32 cellular contexts compared by ENCODE assay signal in the genomic region with DNA sequence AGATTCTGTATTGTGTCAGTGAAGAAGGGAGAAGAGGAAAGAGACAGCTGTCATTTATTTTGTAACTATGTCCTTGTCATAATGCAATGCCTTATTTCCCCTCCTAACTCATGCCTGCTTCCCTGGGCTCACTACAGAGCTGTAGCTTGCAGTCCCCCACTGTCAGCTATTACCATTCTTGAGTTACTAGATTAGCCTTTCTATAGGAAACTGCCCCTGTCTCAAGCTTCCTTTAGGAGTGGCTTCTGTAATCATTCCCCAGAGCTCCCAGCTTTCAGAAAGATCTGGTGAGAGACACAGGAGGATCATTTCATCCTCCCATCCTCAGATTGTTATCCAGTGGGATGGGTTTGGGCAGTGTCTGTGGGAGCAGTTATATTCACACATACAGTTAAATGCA. TPM values are rescaled to one million over a fixed set of nuclear protein-coding genes. Genes with fewer than 3 reads are reported as not detected.
DNase-seq lines count a peak whose midpoint lies in the region; ATAC-seq, FAIRE-seq and TF ChIP-seq lines count a peak whose summit lies in the region.
"Had no signal": no experiment of that assay in that cellular context is flagged by ENCODE, and none has a peak within 500 bp of the region (broad histone marks: within the 10 kb centered on the region; RNA-seq: fewer than 3 reads in every experiment).

No MANE protein-coding gene starts in this region.

- no peak overlapping the region for H4K5ac ChIP-seq in H1 (ENCODE audit: insufficient read length, low read depth, low read length)
- no peak overlapping the region for H4K5ac ChIP-seq in mesendoderm (ENCODE audit: low read length)

- H2BK5ac ChIP-seq in H1 (ENCODE audit: low read depth, low read length) (no peak overlapping the region), mesendoderm (ENCODE audit: low read length) (no peak overlapping the region)

- H3K18ac ChIP-seq in H1 (ENCODE audit: extremely low read depth, low read length), result no peak overlapping the region
- H3K18ac ChIP-seq in mesendoderm (ENCODE audit: low read length), result no peak overlapping the region

- ATAC-seq in activated T-cell treated with anti-CD3 and anti-CD28 coated beads, Interleukin-2, amount 50 U/mL, for 72 hours (replicated peaks in 1 of 2), result no peak
- ATAC-seq in psoas muscle (no peak), HG03135 (IDR thresholded peaks at IDR 0.05; ENCODE audit: unreplicated experiment) (no peak)
- ATAC-seq: A549, GM12878, HCT116, PC-3, Right ventricle myocardium inferior, T-cell had no signal

- no peak for TF ChIP-seq CTCF in PC-9 (conservative IDR thresholded peaks at IDR 0.05)
- TF ChIP-seq CTCF in H1 (IDR thresholded peaks at IDR 0.05; ENCODE audit: control extremely low read depth in 1 of 3, insufficient read depth in 1 of 3, low read depth in 1 of 3, low read length in 3 of 3), result no peak
- TF ChIP-seq CTCF in psoas muscle (IDR thresholded peaks at IDR 0.05), result no peak
- TF ChIP-seq CTCF in vagina (IDR thresholded peaks at IDR 0.05), result no peak

- peaks cover 19% of the 10 kb centered on the region for H3K4me1 Mint-ChIP-seq in activated T-cell treated with anti-CD3 and anti-CD28 coated beads, Interleukin-2, amount 50 U/mL, for 72 hours (ENCODE audit: low read depth)
- H3K4me1 Mint-ChIP-seq: CD4-positive, alpha-beta memory T cell; T-cell had no signal

- TF ChIP-seq EP300 in H1 (IDR thresholded peaks at IDR 0.05; ENCODE audit: borderline replicate concordance in 1 of 2, low read depth in 2 of 2, low read length in 2 of 2), result no peak

- H3K79me2 ChIP-seq in PC-9 (ENCODE audit: low read depth) (no peaks in the 10 kb centered on the region), H1 (ENCODE audit: control insufficient read depth in 1 of 2, insufficient read depth in 2 of 2, low read length in 2 of 2) (no peaks in the 10 kb centered on the region), mesendoderm (ENCODE audit: control insufficient read depth, insufficient read depth, low read length) (no peaks in the 10 kb centered on the region)

- H4K8ac ChIP-seq in H1 (ENCODE audit: extremely low read depth, insufficient read depth, low read length) (no peak overlapping the region), mesendoderm (ENCODE audit: low read depth, low read length) (no peak overlapping the region)

- no peak overlapping the region for H3K14ac ChIP-seq in H1 (ENCODE audit: insufficient read length)

- H3K9ac ChIP-seq in H1 (replicated peaks in 1 of 4; ENCODE audit: extremely low read depth in 1 of 4, low read depth in 3 of 4, low read length in 3 of 4) (no peak overlapping the region), mesendoderm (ENCODE audit: low read length) (no peak overlapping the region)
- H3K9ac ChIP-seq: GM23248, KMS-11 had no signal

- CTCF ChIA-PET in PC-9 (lab: Charles Lee) (interaction anchor here (0.5 to 5.3 kb wide), 3 partner anchors 66 to 102 kb away, joined by 3 to 29 read pairs (median 3); no protein-coding TSS in a partner anchor), H1 (lab: Charles Lee; ENCODE audit: partially characterized antibody) (interaction anchor here (0.8 to 7.8 kb wide), 18 partner anchors 8 to 541 kb away, joined by 3 to 87 read pairs (median 7); a partner anchor contains a TSS)

- no peaks in the 10 kb centered on the region for H3K79me1 ChIP-seq in H1 (ENCODE audit: low read depth, low read length)
- no peaks in the 10 kb centered on the region for H3K79me1 ChIP-seq in mesendoderm (ENCODE audit: low read length)

- no peak overlapping the region for H3K4me3 Mint-ChIP-seq in activated T-cell treated with anti-CD3 and anti-CD28 coated beads, Interleukin-2, amount 50 U/mL, for 72 hours
- H3K4me3 Mint-ChIP-seq: CD4-positive, alpha-beta memory T cell; T-cell had no signal

- no peak overlapping the region for H2BK120ac ChIP-seq in H1 (replicated peaks; ENCODE audit: low read depth, low read length)
- no peak overlapping the region for H2BK120ac ChIP-seq in mesendoderm (ENCODE audit: low read depth, low read length)

- H3K27me3 ChIP-seq in PC-9 (ENCODE audit: insufficient read depth, low read depth) (no peaks in the 10 kb centered on the region), H1 (replicated peaks in 1 of 4; ENCODE audit: control insufficient read depth in 3 of 4, extremely low read depth in 1 of 4, insufficient read depth in 3 of 4, low read length in 3 of 4) (no peaks in the 10 kb centered on the region), psoas muscle (ENCODE audit: insufficient read depth in 3 of 3, low read length in 2 of 3) (no peaks in the 10 kb centered on the region), mesendoderm (ENCODE audit: insufficient read depth, low read length, poor library complexity) (no peaks in the 10 kb centered on the region), vagina (no peaks in the 10 kb centered on the region)
- H3K27me3 ChIP-seq: SJCRH30 had no signal

- H2BK20ac ChIP-seq in H1 (ENCODE audit: low read length), result no peak overlapping the region

- BruUV-seq in PC-9 (replicated peaks; lab: Mats Ljungman, UMichigan), result no TSS peak

- intact Hi-C loops in PC-9 (cut with micrococcal nuclease; ENCODE audit: unreplicated experiment) (no loop called here), psoas muscle (cut with DNase I) (loop anchor here in 1 of 2 donors (10.0 kb wide), 1 partner anchor 255 kb away; no protein-coding TSS in a partner anchor), vagina (cut with DNase I) (loop anchor here (5.0 to 10.0 kb wide), 3 partner anchors 105 to 253 kb away; no protein-coding TSS in a partner anchor)

- H3K4me1 ChIP-seq in PC-9 (replicated peaks; ENCODE audit: insufficient read depth) (peaks cover 45% of the 10 kb centered on the region), H1 (replicated peaks in 1 of 4; ENCODE audit: control insufficient read depth in 3 of 4, insufficient read depth in 4 of 4, low read length in 3 of 4) (peaks cover 0 to 8% (median 6%) of the 10 kb centered on the region in 4 experiments; a peak in 4 of 7 replicates), psoas muscle (peaks cover 23% of the 10 kb centered on the region), mesendoderm (ENCODE audit: control insufficient read depth, low read depth, low read length) (no peaks in the 10 kb centered on the region), vagina (no peaks in the 10 kb centered on the region)

- no peaks in the 10 kb centered on the region for H3K9me2 ChIP-seq in PC-9 (ENCODE audit: insufficient read depth)

- H3K4me2 ChIP-seq in PC-9, result no peak overlapping the region
- peak overlapping the region; percentile 6 to 44; a peak in 2 of 4 replicates for H3K4me2 ChIP-seq in H1 (ENCODE audit: insufficient read depth in 1 of 2, low read depth in 2 of 2, low read length in 2 of 2)
- H3K4me2 ChIP-seq in mesendoderm (ENCODE audit: low read length), result no peak overlapping the region
- H3K4me2 ChIP-seq: A549, KMS-11 had no signal

- no peak overlapping the region for H4K91ac ChIP-seq in H1 (replicated peaks; ENCODE audit: insufficient read length, low read length)

- no peak overlapping the region for H2BK12ac ChIP-seq in H1 (ENCODE audit: low read depth, low read length)

- no peaks in the 10 kb centered on the region for H3K27me3 Mint-ChIP-seq in activated T-cell treated with anti-CD3 and anti-CD28 coated beads, Interleukin-2, amount 50 U/mL, for 72 hours (ENCODE audit: low read depth)
- H3K27me3 Mint-ChIP-seq: CD4-positive, alpha-beta memory T cell; T-cell had no signal

- H4K20me1 ChIP-seq in PC-9 (ENCODE audit: insufficient read depth), result no peaks in the 10 kb centered on the region
- H4K20me1 ChIP-seq in H1 (replicated peaks in 1 of 2; ENCODE audit: control insufficient read depth in 1 of 2, insufficient read depth in 2 of 2, low read length in 2 of 2), result no peaks in the 10 kb centered on the region

- H2AK5ac ChIP-seq in H1 (ENCODE audit: low read depth, low read length), result no peak overlapping the region
- H2AK5ac ChIP-seq in mesendoderm (ENCODE audit: low read length), result no peak overlapping the region

- H3K9me3 ChIP-seq in PC-9 (ENCODE audit: insufficient read depth, low read depth) (no peaks in the 10 kb centered on the region), H1 (ENCODE audit: insufficient read depth in 2 of 2, low read depth in 1 of 2, low read length in 1 of 2) (no peaks in the 10 kb centered on the region), psoas muscle (no peaks in the 10 kb centered on the region), vagina (no peaks in the 10 kb centered on the region)
- H3K9me3 ChIP-seq: A549 had no signal

- H3K23ac ChIP-seq in H1 (ENCODE audit: insufficient read length) (no peak overlapping the region), mesendoderm (ENCODE audit: low read length) (no peak overlapping the region)

- no peak overlapping the region for H3K56ac ChIP-seq in H1 (replicated peaks; ENCODE audit: insufficient read length, low read depth, low read length)
- H3K56ac ChIP-seq in mesendoderm (ENCODE audit: low read length), result no peak overlapping the region

- H3K23me2 ChIP-seq in H1 (ENCODE audit: low read depth, low read length), result no peaks in the 10 kb centered on the region

- H3F3A ChIP-seq in PC-9 (ENCODE audit: insufficient read depth, low read depth), result peaks cover 33% of the 10 kb centered on the region

- peak overlapping the region; percentile 80; the same call in 1 of the 2 replicates for H3K27ac ChIP-seq in PC-9
- H3K27ac ChIP-seq in H1 (ENCODE audit: low read depth, low read length), result no peak overlapping the region
- H3K27ac ChIP-seq in psoas muscle, result peak overlapping the region; percentile 7
- no peak overlapping the region for H3K27ac ChIP-seq in mesendoderm (ENCODE audit: low read depth, low read length)
- no peak overlapping the region for H3K27ac ChIP-seq in vagina
- H3K27ac ChIP-seq: A549, GM23248, KMS-11, SJCRH30 had no signal

- H3K4ac ChIP-seq in H1 (replicated peaks; ENCODE audit: insufficient read length, low read depth, low read length) (no peak overlapping the region), mesendoderm (ENCODE audit: low read depth, low read length) (no peak overlapping the region)

- no peak for FAIRE-seq in H1 (lab: Jason Lieb, UNC)
- FAIRE-seq: A549, GM12878 had no signal

- POLR2A ChIA-PET in PC-9 (lab: Charles Lee; ENCODE audit: unreplicated experiment) (no interaction called here), H1 (lab: Charles Lee; ENCODE audit: partially characterized antibody) (interaction anchor here (1.1 kb wide), 1 partner anchor 130 kb away, joined by 3 read pairs; no protein-coding TSS in a partner anchor)

- no peak for TF ChIP-seq RAD21 in H1 (IDR thresholded peaks at IDR 0.05 in 1 of 2, conservative IDR thresholded peaks at IDR 0.05 in 1 of 2; ENCODE audit: low read depth in 2 of 2, low read length in 2 of 2)

- no peak overlapping the region for H2BK15ac ChIP-seq in H1 (ENCODE audit: low read length)
- H2BK15ac ChIP-seq in mesendoderm (replicated peaks; ENCODE audit: low read depth), result no peak overlapping the region

- no peak for DNase-seq in activated T-cell treated with anti-CD3 and anti-CD28 coated beads, Interleukin-2, amount 50 U/mL, for 72 hours
- no peak for DNase-seq in activated T-cell treated with anti-CD3 and anti-CD28 coated beads, Interleukin-2, amount 50 U/mL, for 48 hours
- DNase-seq in PC-9 (no peak), H1 (ENCODE audit: low read depth in 1 of 2, low spot score in 2 of 2) (no peak), psoas muscle (no peak), mesendoderm (no peak), vagina (ENCODE audit: extremely low spot score in 2 of 2) (no peak)
- DNase-seq: C1 segment of cervical spinal cord; CD4-positive, alpha-beta memory T cell; COR-L47; DMS 273 treated with DMSO at 0.1 percent for 48 hours; DMS79; EL; GDM1; GM23248; IMR-90; MM.1S; NCI-H1417; NCI-H1694; NCI-H2029 treated with DMSO at 0.1 percent for 48 hours; NCI-H2227 treated with DMSO at 0.1 percent for 48 hours; NCI-H510A; NCI-H69; PC-3; SJCRH30; T-cell had no signal

- H3K36me3 ChIP-seq in PC-9 (ENCODE audit: low read depth) (peaks cover 42% of the 10 kb centered on the region), H1 (ENCODE audit: control insufficient read depth in 2 of 4, insufficient read depth in 4 of 4, low read length in 3 of 4) (peaks cover 0 to 24% (median 7%) of the 10 kb centered on the region in 4 experiments; a peak in 5 of 8 replicates), psoas muscle (ENCODE audit: insufficient read depth in 1 of 2, low read depth in 1 of 2) (peaks cover 10 to 80% of the 10 kb centered on the region in 2 donors), mesendoderm (ENCODE audit: control insufficient read depth, insufficient read depth, low read length) (no peaks in the 10 kb centered on the region), vagina (no peaks in the 10 kb centered on the region)

- peaks cover 7 to 20% of the 10 kb centered on the region in 2 donors for H3K36me3 Mint-ChIP-seq in activated T-cell treated with anti-CD3 and anti-CD28 coated beads, Interleukin-2, amount 50 U/mL, for 72 hours (ENCODE audit: insufficient read depth in 2 of 2)
- H3K36me3 Mint-ChIP-seq: CD4-positive, alpha-beta memory T cell; T-cell had no signal

- H3K9me3 Mint-ChIP-seq in activated T-cell treated with anti-CD3 and anti-CD28 coated beads, Interleukin-2, amount 50 U/mL, for 72 hours, result no peaks in the 10 kb centered on the region
- H3K9me3 Mint-ChIP-seq: CD4-positive, alpha-beta memory T cell; T-cell had no signal

- peak overlapping the region; percentile 14 for H3K27ac Mint-ChIP-seq in activated T-cell treated with anti-CD3 and anti-CD28 coated beads, Interleukin-2, amount 50 U/mL, for 72 hours
- H3K27ac Mint-ChIP-seq: CD4-positive, alpha-beta memory T cell; T-cell had no signal

- H3K4me3 ChIP-seq in PC-9, result no peak overlapping the region
- no peak overlapping the region for H3K4me3 ChIP-seq in H1 (ENCODE audit: extremely low read depth in 1 of 4, insufficient read depth in 2 of 4, low read depth in 3 of 4, low read length in 4 of 4)
- H3K4me3 ChIP-seq in psoas muscle, result no peak overlapping the region
- H3K4me3 ChIP-seq in mesendoderm (ENCODE audit: low read length), result no peak overlapping the region
- no peak overlapping the region for H3K4me3 ChIP-seq in vagina
- H3K4me3 ChIP-seq: A549, GM12878, GM23248, SJCRH30 had no signal

- TF ChIP-seq POLR2A in H1 (IDR thresholded peaks at IDR 0.05; ENCODE audit: control extremely low read depth in 1 of 2, low read depth in 2 of 2, low read length in 2 of 2) (no peak), vagina (IDR thresholded peaks at IDR 0.05) (no peak)

- H2AFZ ChIP-seq in PC-9 (no peak overlapping the region), H1 (ENCODE audit: low read length) (no peak overlapping the region)
- H2AFZ ChIP-seq: GM23248 had no signal

RNA-seq across cellular contexts. Expression of a gene that starts 32.4 kb away (rescaled TPM):
- 1 to 10 TPM; 4.0 to 4.3 TPM for total RNA-seq in activated T-cell treated with anti-CD3 and anti-CD28 coated beads, Interleukin-2, amount 50 U/mL, for 72 hours
- total RNA-seq in PC-9 (2021), result 8.3 and 8.9 TPM in 2 replicates
- total RNA-seq in H1 (2021; fragmentation: NEBNext Ultra II Directional; extraction: Animal tissue kit (Norgen Biotek cat#: 25700)), result 0.39 and 1.2 TPM in 2 replicates
- 0.31 and 1.6 TPM in 2 replicates for polyA plus RNA-seq in H1 (2011; rRNA removed)
- 0.92 TPM for polyA plus RNA-seq in H1 (2011; cell fraction: cytosol; rRNA removed)
- not detected for polyA plus RNA-seq in H1 (2011; cell fraction: nucleus; rRNA removed)
- polyA plus RNA-seq in H1 (2012, experiment 1 of 2), result 0.71 to 1.7 TPM (median 0.97 TPM) in 4 replicates
- 0.76 TPM for polyA plus RNA-seq in H1 (2012, experiment 2 of 2)
- 0.77 TPM for polyA plus RNA-seq in H1 (2013, experiment 1 of 2)
- 0.53 TPM for polyA plus RNA-seq in H1 (2013, experiment 2 of 2)
- 0.22 TPM in 1 of 2 replicates, not detected in the other for polyA minus RNA-seq in H1 (2011; rRNA and poly(A)+ RNA removed)
- not detected for polyA minus RNA-seq in H1 (2011; cell fraction: cytosol; rRNA and poly(A)+ RNA removed)
- not detected for polyA minus RNA-seq in H1 (2011; cell fraction: nucleus; rRNA and poly(A)+ RNA removed)
- under 1 TPM in 2 of 4 donors, not detected in 2; 0.22 to 0.74 TPM for total RNA-seq in psoas muscle
- polyA plus RNA-seq in psoas muscle, result under 1 TPM in 1 of 3 donors, not detected in 2; 0.25 TPM
- polyA plus RNA-seq in mesendoderm (2013, experiment 1 of 2), result 1.3 TPM
- polyA plus RNA-seq in mesendoderm (2013, experiment 2 of 2), result 1.3 TPM
- total RNA-seq in vagina, result not detected
- total RNA-seq: GM23248, IMR-90, Right ventricle myocardium inferior, SJCRH30 had no signal

RNA-seq across cellular contexts. Expression of a gene that starts 35.7 kb away (rescaled TPM):
- total RNA-seq in activated T-cell treated with anti-CD3 and anti-CD28 coated beads, Interleukin-2, amount 50 U/mL, for 72 hours, result 10 to 100 TPM; 73.5 to 79.2 TPM
- total RNA-seq in PC-9 (2021) (6.4 and 9.5 TPM in 2 replicates), psoas muscle (10 to 100 TPM; 46.6 to 94.4 (median 58.4) TPM), vagina (0.49 TPM)
- total RNA-seq in H1 (2021; fragmentation: NEBNext Ultra II Directional; extraction: Animal tissue kit (Norgen Biotek cat#: 25700)), result 7.9 and 8.2 TPM in 2 replicates
- polyA plus RNA-seq in H1 (2011; rRNA removed) (4.5 and 5.3 TPM in 2 replicates), psoas muscle (10 to 100 TPM; 14.5 to 42.6 (median 21.1) TPM)
- 6.3 TPM for polyA plus RNA-seq in H1 (2011; cell fraction: cytosol; rRNA removed)
- polyA plus RNA-seq in H1 (2011; cell fraction: nucleus; rRNA removed), result 19.9 TPM
- 5.7 to 7.7 TPM (median 7.4 TPM) in 4 replicates for polyA plus RNA-seq in H1 (2012, experiment 1 of 2)
- polyA plus RNA-seq in H1 (2012, experiment 2 of 2), result 1.5 TPM
- 4.8 TPM for polyA plus RNA-seq in H1 (2013, experiment 1 of 2)
- 3.7 TPM for polyA plus RNA-seq in H1 (2013, experiment 2 of 2)
- 11.9 and 12.1 TPM in 2 replicates for polyA minus RNA-seq in H1 (2011; rRNA and poly(A)+ RNA removed)
- 5.5 TPM for polyA minus RNA-seq in H1 (2011; cell fraction: cytosol; rRNA and poly(A)+ RNA removed)
- 15.2 TPM for polyA minus RNA-seq in H1 (2011; cell fraction: nucleus; rRNA and poly(A)+ RNA removed)
- polyA plus RNA-seq in mesendoderm (2013, experiment 1 of 2), result 5.3 TPM
- 5.5 TPM for polyA plus RNA-seq in mesendoderm (2013, experiment 2 of 2)
- polyA plus RNA-seq: CD4-positive, alpha-beta memory T cell had no signal

Comparison
In these comparisons a context has a peak if more than half of its experiments do, and no peak if none do; other contexts are left out.
1. H3K27ac ChIP-seq: peak in PC-9 (single experiment) and psoas muscle (single experiment); none in H1 (single experiment), mesendoderm (single experiment) and vagina (single experiment).
2. H3K4me2 ChIP-seq: peak in H1 (2 of 2); none in PC-9 (single experiment) and mesendoderm (single experiment).